ENCODE assay signal across 12 cellular contexts in the genomic region with DNA sequence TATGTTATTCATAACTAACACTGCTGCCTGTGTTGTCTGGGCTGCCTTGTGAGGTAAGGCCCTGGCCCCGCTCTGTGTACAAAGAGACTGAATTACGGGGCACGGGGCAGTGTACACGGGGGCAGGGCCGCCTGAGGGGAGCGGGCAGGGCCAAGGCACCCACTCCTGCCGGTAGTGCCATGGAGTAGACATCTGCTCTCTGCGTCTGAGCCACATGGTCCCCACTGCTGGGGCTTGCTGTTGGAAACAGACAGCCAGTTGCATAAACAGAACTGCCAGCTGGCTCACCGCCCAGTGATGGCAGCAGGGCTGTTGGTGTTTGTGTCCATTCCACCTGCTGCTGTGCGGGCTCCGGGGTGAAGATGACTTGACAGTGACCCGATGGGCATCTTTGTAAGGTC. TPM values are rescaled to one million over a fixed set of nuclear protein-coding genes. Genes with fewer than 3 reads are reported as not detected.
DNase-seq lines count a peak whose midpoint lies in the region; ATAC-seq, FAIRE-seq and TF ChIP-seq lines count a peak whose summit lies in the region.
"Had no signal": no experiment of that assay in that cellular context is flagged by ENCODE, and none has a peak within 500 bp of the region (broad histone marks: within the 10 kb centered on the region; RNA-seq: fewer than 3 reads in every experiment).

No MANE protein-coding gene starts in this region.

- no peak overlapping the region for H3K9ac ChIP-seq in HepG2 (ENCODE audit: insufficient read depth, low read depth, low read length)

- peaks cover 8% of the 10 kb centered on the region for H3K79me2 ChIP-seq in HepG2 (ENCODE audit: insufficient read depth, low read length)

- H3K9me3 Mint-ChIP-seq in activated CD4-positive, alpha-beta T cell treated with anti-CD3 and anti-CD28 coated beads for 36 hours (ENCODE audit: low read depth): no peaks in the 10 kb centered on the region
- H3K9me3 Mint-ChIP-seq: HFFc6 had no signal

- H3K27ac ChIP-seq in HepG2 (ENCODE audit: extremely low read length, insufficient read depth, low read length): no peak overlapping the region
- H3K27ac ChIP-seq in upper lobe of left lung: no peak overlapping the region
- H3K27ac ChIP-seq: SJSA1 had no signal

- ATAC-seq in activated CD4-positive, alpha-beta T cell treated with anti-CD3 and anti-CD28 coated beads for 36 hours: peak; percentile 47
- ATAC-seq in HepG2 (no peak), upper lobe of left lung (ENCODE audit: low FRiP score in 2 of 2) (peak; percentile 25 to 50), omental fat pad (ENCODE audit: low FRiP score) (no peak)

- POLR2A ChIA-PET in activated CD4-positive, alpha-beta T cell treated with anti-CD3 and anti-CD28 coated beads for 36 hours (lab: Charles Lee): no interaction called here
- POLR2A ChIA-PET in HepG2 (lab: Yijun Ruan, JAX): no interaction called here

- peak overlapping the region; percentile 39 for H3K27ac Mint-ChIP-seq in activated CD4-positive, alpha-beta T cell treated with anti-CD3 and anti-CD28 coated beads for 36 hours
- H3K27ac Mint-ChIP-seq: HFFc6 had no signal

- H3K36me3 ChIP-seq in HepG2 (replicated peaks in 1 of 2; ENCODE audit: control insufficient read depth in 1 of 2, insufficient read depth in 2 of 2, low read length in 2 of 2): peaks cover 31 to 71% of the 10 kb centered on the region in 2 experiments
- H3K36me3 ChIP-seq in upper lobe of left lung: peaks cover 0 to 54% (median 29%) of the 10 kb centered on the region in 4 donors

- H3K27me3 ChIP-seq in HepG2 (ENCODE audit: control insufficient read depth in 1 of 2, insufficient read depth in 2 of 2, low read length in 2 of 2) (no peaks in the 10 kb centered on the region), upper lobe of left lung (no peaks in the 10 kb centered on the region)
- H3K27me3 ChIP-seq: SJSA1 had no signal

- in situ Hi-C loops in HepG2 (cut with HindIII; ENCODE audit: extremely low pct_ligation_motif_present, low pct_unique_long_range_greater_than_20kb): no loop called here

- BruUV-seq in HepG2 (replicated peaks; lab: Mats Ljungman, UMichigan): no TSS peak

- no peaks in the 10 kb centered on the region for H3K9me3 ChIP-seq in HepG2 (ENCODE audit: low read length)
- no peaks in the 10 kb centered on the region for H3K9me3 ChIP-seq in upper lobe of left lung
- H3K9me3 ChIP-seq: SJSA1 had no signal

- DNase-seq in activated CD4-positive, alpha-beta T cell treated with anti-CD3 and anti-CD28 coated beads for 36 hours: no peak
- no peak for DNase-seq in activated CD4-positive, alpha-beta T cell treated with anti-CD3 and anti-CD28 coated beads for 1 hour
- DNase-seq in amygdala (lab: John Stamatoyannopoulos, UW) (peak in 40 of 56 donors; percentile 16 to 88 (median 52)), HepG2 (ENCODE audit: low spot score) (no peak), upper lobe of left lung (no peak), NCI-H748 (lab: John Stamatoyannopoulos, UW; ENCODE audit: unreplicated experiment) (no peak), omental fat pad (ENCODE audit: low spot score) (no peak)
- no peak for DNase-seq in activated CD8-positive, alpha-beta memory T cell treated with anti-CD3 and anti-CD28 coated beads, Interleukin-2, amount 50 U/mL, for 48 hours
- DNase-seq: HFFc6 had no signal

- H3K4me3 Mint-ChIP-seq in activated CD4-positive, alpha-beta T cell treated with anti-CD3 and anti-CD28 coated beads for 36 hours: no peak overlapping the region
- H3K4me3 Mint-ChIP-seq: HFFc6 had no signal

- peaks cover 44% of the 10 kb centered on the region for H3K36me3 Mint-ChIP-seq in activated CD4-positive, alpha-beta T cell treated with anti-CD3 and anti-CD28 coated beads for 36 hours (ENCODE audit: low read depth)

- TF ChIP-seq EP300 in HepG2 (IDR thresholded peaks at IDR 0.05; ENCODE audit: low read depth in 2 of 2, low read length in 2 of 2) (no peak), HepG2 (CRISPR knock-in tag; IDR thresholded peaks at IDR 0.05; ENCODE audit: borderline replicate concordance) (no peak), upper lobe of left lung (IDR thresholded peaks at IDR 0.05) (no peak)

- TF ChIP-seq POLR2A in HepG2 (IDR thresholded peaks at IDR 0.05; ENCODE audit: insufficient read depth in 1 of 2, low read depth in 2 of 2, low read length in 2 of 2): no peak
- TF ChIP-seq POLR2A in upper lobe of left lung (IDR thresholded peaks at IDR 0.05): no peak

- no peak for TF ChIP-seq RAD21 in HepG2 (CRISPR knock-in tag; IDR thresholded peaks at IDR 0.05)

- H3K4me1 Mint-ChIP-seq in activated CD4-positive, alpha-beta T cell treated with anti-CD3 and anti-CD28 coated beads for 36 hours: peaks cover 15% of the 10 kb centered on the region

- CTCF ChIA-PET in activated CD4-positive, alpha-beta T cell treated with anti-CD3 and anti-CD28 coated beads for 36 hours (lab: Charles Lee): no interaction called here
- CTCF ChIA-PET in HepG2 (lab: Yijun Ruan, JAX; ENCODE audit: low intra/inter-chr PET ratio, low total read pairs): no interaction called here

- H3K4me2 ChIP-seq in HepG2 (ENCODE audit: low read depth, low read length): no peak overlapping the region

- H2AFZ ChIP-seq in HepG2 (ENCODE audit: low read length): no peak overlapping the region

- peaks cover 9% of the 10 kb centered on the region; the same call in 1 of the 2 replicates for H3K4me1 ChIP-seq in HepG2 (ENCODE audit: insufficient read depth, low read length)
- H3K4me1 ChIP-seq in upper lobe of left lung: peaks cover 0 to 2% (median 0%) of the 10 kb centered on the region in 4 donors
- H3K4me1 ChIP-seq: SJSA1 had no signal

- WGBS in HepG2 (ENCODE audit: low lambda C conversion rate): 85% methylated on average over 11 of the region's 12 CpGs
- WGBS in upper lobe of left lung, 2 donors: 64 to 79% methylated on average over 8 to 12 of the region's 12 CpGs

- H3K27me3 Mint-ChIP-seq in activated CD4-positive, alpha-beta T cell treated with anti-CD3 and anti-CD28 coated beads for 36 hours: no peaks in the 10 kb centered on the region

- intact Hi-C loops in activated CD4-positive, alpha-beta T cell treated with anti-CD3 and anti-CD28 coated beads for 36 hours (cut with DNase I, micrococcal nuclease): no loop called here
- intact Hi-C loops in HepG2 (cut with micrococcal nuclease; ENCODE audit: unreplicated experiment): no loop called here

- no peak overlapping the region for H3K4me3 ChIP-seq in HepG2 (replicated peaks in 1 of 3; ENCODE audit: insufficient read depth in 1 of 3, low read depth in 2 of 3, low read length in 3 of 3)
- H3K4me3 ChIP-seq in upper lobe of left lung: no peak overlapping the region
- H3K4me3 ChIP-seq: SJSA1 had no signal

- TF ChIP-seq CTCF in HepG2 (CRISPR knock-in tag; IDR thresholded peaks at IDR 0.05) (no peak), upper lobe of left lung (IDR thresholded peaks at IDR 0.05) (no peak), omental fat pad (IDR thresholded peaks at IDR 0.05) (no peak)

- no peak for FAIRE-seq in HepG2 (lab: Jason Lieb, UNC)
- FAIRE-seq: keratinocyte had no signal

- no peaks in the 10 kb centered on the region for H4K20me1 ChIP-seq in HepG2 (ENCODE audit: insufficient read depth, low read length)

RNA-seq across cellular contexts. Expression of a gene that starts 19.8 kb away (rescaled TPM):
- total RNA-seq in activated CD4-positive, alpha-beta T cell treated with anti-CD3 and anti-CD28 coated beads for 36 hours: 10 to 100 TPM; 25.5 to 29.0 TPM
- total RNA-seq in HepG2 (2016; rRNA removed; fragmentation: Illumina TruSeq; extraction: Trizol) (26.4 and 36.7 TPM in 2 replicates), upper lobe of left lung (100 to 1,000 TPM in 2 of 6 donors, 10 to 100 TPM in 3, 1 to 10 TPM in 1; 9.2 to 161 (median 27.6) TPM), omental fat pad (10 to 100 TPM; 16.9 to 59.0 (median 33.7) TPM)
- 28.0 and 29.8 TPM in 2 replicates for total RNA-seq in HepG2 (2016; cell fraction: cytosol; rRNA removed; fragmentation: Illumina TruSeq; extraction: Trizol; ENCODE audit: low read depth)
- 25.8 and 32.7 TPM in 2 replicates for total RNA-seq in HepG2 (2016; cell fraction: insoluble cytoplasmic fraction; rRNA removed; fragmentation: Illumina TruSeq; extraction: Trizol)
- total RNA-seq in HepG2 (2016; cell fraction: membrane; rRNA removed; fragmentation: Illumina TruSeq; extraction: Trizol): 21.5 TPM in 2 replicates
- total RNA-seq in HepG2 (2016; cell fraction: nucleus; rRNA removed; fragmentation: Illumina TruSeq; extraction: Trizol): 34.3 and 41.9 TPM in 2 replicates
- polyA plus RNA-seq in HepG2 (2011; rRNA removed): 48.2 TPM in 2 replicates
- 24.5 and 25.4 TPM in 2 replicates for polyA plus RNA-seq in HepG2 (2011; cell fraction: cytosol; rRNA removed)
- 91.1 and 92.6 TPM in 2 replicates for polyA plus RNA-seq in HepG2 (2011; cell fraction: nucleus; rRNA removed)
- polyA plus RNA-seq in HepG2 (2012): 34.1 and 39.4 TPM in 2 replicates
- 8.3 and 8.5 TPM in 2 replicates for polyA plus RNA-seq in HepG2 (2016; cell fraction: cytosol; fragmentation: Illumina TruSeq; extraction: Trizol; ENCODE audit: low read depth)
- 26.6 and 30.9 TPM in 2 replicates for polyA plus RNA-seq in HepG2 (2016; cell fraction: insoluble cytoplasmic fraction; fragmentation: Illumina TruSeq; extraction: Trizol; ENCODE audit: low read depth)
- polyA plus RNA-seq in HepG2 (2016; cell fraction: membrane; fragmentation: Illumina TruSeq; extraction: Trizol; ENCODE audit: low read depth): 15.4 and 16.9 TPM in 2 replicates
- 87.6 and 89.2 TPM in 2 replicates for polyA plus RNA-seq in HepG2 (2016; cell fraction: nucleus; fragmentation: Illumina TruSeq; extraction: Trizol; ENCODE audit: insufficient read depth, low read depth)
- 15.6 and 49.1 TPM in 2 replicates for polyA minus RNA-seq in HepG2 (2011; rRNA and poly(A)+ RNA removed; ENCODE audit: low replicate concordance)
- 12.3 and 12.7 TPM in 2 replicates for polyA minus RNA-seq in HepG2 (2011; cell fraction: cytosol; rRNA and poly(A)+ RNA removed)
- polyA minus RNA-seq in HepG2 (2011; cell fraction: nucleus; rRNA and poly(A)+ RNA removed): 57.0 and 67.1 TPM in 2 replicates

RNA-seq across cellular contexts. Expression of a gene that starts 44.8 kb away (rescaled TPM):
- not detected for total RNA-seq in activated CD4-positive, alpha-beta T cell treated with anti-CD3 and anti-CD28 coated beads for 36 hours
- total RNA-seq in HepG2 (2016; rRNA removed; fragmentation: Illumina TruSeq; extraction: Trizol) (10.0 and 10.5 TPM in 2 replicates), upper lobe of left lung (under 1 TPM in 1 of 6 donors, not detected in 5; 0.44 TPM), omental fat pad (not detected)
- 9.4 and 11.8 TPM in 2 replicates for total RNA-seq in HepG2 (2016; cell fraction: cytosol; rRNA removed; fragmentation: Illumina TruSeq; extraction: Trizol; ENCODE audit: low read depth)
- total RNA-seq in HepG2 (2016; cell fraction: insoluble cytoplasmic fraction; rRNA removed; fragmentation: Illumina TruSeq; extraction: Trizol): 9.5 and 11.5 TPM in 2 replicates
- total RNA-seq in HepG2 (2016; cell fraction: membrane; rRNA removed; fragmentation: Illumina TruSeq; extraction: Trizol): 10.2 and 12.3 TPM in 2 replicates
- total RNA-seq in HepG2 (2016; cell fraction: nucleus; rRNA removed; fragmentation: Illumina TruSeq; extraction: Trizol): 3.3 and 4.2 TPM in 2 replicates
- polyA plus RNA-seq in HepG2 (2011; rRNA removed): 12.2 and 13.8 TPM in 2 replicates
- 10.6 and 20.2 TPM in 2 replicates for polyA plus RNA-seq in HepG2 (2011; cell fraction: cytosol; rRNA removed)
- polyA plus RNA-seq in HepG2 (2011; cell fraction: nucleus; rRNA removed): 5.9 and 7.2 TPM in 2 replicates
- polyA plus RNA-seq in HepG2 (2012): 4.3 and 11.1 TPM in 2 replicates
- polyA plus RNA-seq in HepG2 (2016; cell fraction: cytosol; fragmentation: Illumina TruSeq; extraction: Trizol; ENCODE audit: low read depth): 14.1 and 18.5 TPM in 2 replicates
- 14.2 and 18.6 TPM in 2 replicates for polyA plus RNA-seq in HepG2 (2016; cell fraction: insoluble cytoplasmic fraction; fragmentation: Illumina TruSeq; extraction: Trizol; ENCODE audit: low read depth)
- 13.4 and 14.9 TPM in 2 replicates for polyA plus RNA-seq in HepG2 (2016; cell fraction: membrane; fragmentation: Illumina TruSeq; extraction: Trizol; ENCODE audit: low read depth)
- polyA plus RNA-seq in HepG2 (2016; cell fraction: nucleus; fragmentation: Illumina TruSeq; extraction: Trizol; ENCODE audit: insufficient read depth, low read depth): 12.3 and 12.7 TPM in 2 replicates
- polyA minus RNA-seq in HepG2 (2011; rRNA and poly(A)+ RNA removed; ENCODE audit: low replicate concordance): 30.1 TPM in 1 of 2 replicates, not detected in the other
- 3.4 and 3.6 TPM in 2 replicates for polyA minus RNA-seq in HepG2 (2011; cell fraction: cytosol; rRNA and poly(A)+ RNA removed)
- 2.2 and 3.2 TPM in 2 replicates for polyA minus RNA-seq in HepG2 (2011; cell fraction: nucleus; rRNA and poly(A)+ RNA removed)
- total RNA-seq: HFFc6, pulmonary artery endothelial cell, SJSA1 had no signal
- polyA plus RNA-seq: keratinocyte had no signal

Comparison
In these comparisons a context has a peak if more than half of its experiments do, and no peak if none do; other contexts are left out.
1. ATAC-seq: peak in activated CD4-positive, alpha-beta T cell treated with anti-CD3 and anti-CD28 coated beads for 36 hours (single experiment) and upper lobe of left lung (2 of 2); none in HepG2 (single experiment) and omental fat pad (single experiment).
2. DNase-seq: peak in amygdala (40 of 56); none in activated CD4-positive, alpha-beta T cell treated with anti-CD3 and anti-CD28 coated beads for 36 hours (single experiment), activated CD4-positive, alpha-beta T cell treated with anti-CD3 and anti-CD28 coated beads for 1 hour (single experiment), HepG2 (single experiment), upper lobe of left lung (0 of 2), NCI-H748 (single experiment), activated CD8-positive, alpha-beta memory T cell treated with anti-CD3 and anti-CD28 coated beads, Interleukin-2, amount 50 U/mL, for 48 hours (single experiment) and omental fat pad (single experiment).